Comparison of ENCODE assay signal across 18 cellular contexts in genomic region chr1:210686841-210687240, GRCh38.
"Had no signal": no experiment of that assay in that cellular context is flagged by ENCODE, and none has a peak within 500 bp of the region (broad histone marks: within the 10 kb centered on the region; RNA-seq: fewer than 3 reads in every experiment).

No MANE protein-coding gene starts in this region.

- H3K4me1 ChIP-seq: gastroesophageal sphincter, psoas muscle had no signal

- H3K79me2 ChIP-seq: hepatocyte had no signal

- ATAC-seq: effector memory CD8-positive, alpha-beta T cell; gastroesophageal sphincter; left cardiac atrium; natural killer cell treated with Interleukin-12 subunit alpha and Interleukin-12 subunit beta and Interleukin-15 and Interleukin-18, amount 100 ng/mL, for 72 hours; psoas muscle had no signal

- H3K36me3 ChIP-seq: esophagus muscularis mucosa, gastroesophageal sphincter, sigmoid colon had no signal

- H3K4me3 Mint-ChIP-seq: dendritic cell treated with granulocyte-macrophage colony-stimulating factor and Interleukin-4, amounts not matched to agents 40 ng/mL and 50 ng/mL, for 4 days; effector memory CD8-positive, alpha-beta T cell; natural killer cell treated with Interleukin-12 subunit alpha and Interleukin-12 subunit beta and Interleukin-15 and Interleukin-18, amount 100 ng/mL, for 72 hours; type B pancreatic cell had no signal

- H3K27me3 Mint-ChIP-seq: dendritic cell treated with granulocyte-macrophage colony-stimulating factor and Interleukin-4, amounts not matched to agents 40 ng/mL and 50 ng/mL, for 4 days; effector memory CD8-positive, alpha-beta T cell; natural killer cell treated with Interleukin-12 subunit alpha and Interleukin-12 subunit beta and Interleukin-15 and Interleukin-18, amount 100 ng/mL, for 72 hours; type B pancreatic cell had no signal

- H3K36me3 Mint-ChIP-seq: natural killer cell treated with Interleukin-12 subunit alpha and Interleukin-12 subunit beta and Interleukin-15 and Interleukin-18, amount 100 ng/mL, for 72 hours; type B pancreatic cell had no signal

- H2AFZ ChIP-seq: hepatocyte had no signal

- H3K27ac ChIP-seq: epithelial cell of prostate, esophagus muscularis mucosa, gastroesophageal sphincter, hepatocyte, psoas muscle, sigmoid colon had no signal

- H3K9me3 ChIP-seq: esophagus muscularis mucosa, gastroesophageal sphincter, psoas muscle, sigmoid colon had no signal

- H3K27me3 ChIP-seq: esophagus muscularis mucosa, gastroesophageal sphincter, hepatocyte, sigmoid colon had no signal

- H3K27ac Mint-ChIP-seq: dendritic cell treated with granulocyte-macrophage colony-stimulating factor and Interleukin-4, amounts not matched to agents 40 ng/mL and 50 ng/mL, for 4 days; effector memory CD8-positive, alpha-beta T cell; natural killer cell treated with Interleukin-12 subunit alpha and Interleukin-12 subunit beta and Interleukin-15 and Interleukin-18, amount 100 ng/mL, for 72 hours; type B pancreatic cell had no signal

- H3K4me3 ChIP-seq: esophagus muscularis mucosa, gastroesophageal sphincter, hepatocyte, psoas muscle, sigmoid colon, smooth muscle cell had no signal

- H3K4me2 ChIP-seq: hepatocyte, smooth muscle cell had no signal

- H3K9me3 Mint-ChIP-seq: dendritic cell treated with granulocyte-macrophage colony-stimulating factor and Interleukin-4, amounts not matched to agents 40 ng/mL and 50 ng/mL, for 4 days; effector memory CD8-positive, alpha-beta T cell; natural killer cell treated with Interleukin-12 subunit alpha and Interleukin-12 subunit beta and Interleukin-15 and Interleukin-18, amount 100 ng/mL, for 72 hours; type B pancreatic cell had no signal

- DNase-seq: cerebellar nuclear complex; effector memory CD8-positive, alpha-beta T cell; foreskin fibroblast; kidney; left cardiac atrium; psoas muscle; retina; sigmoid colon; stimulated activated CD4-positive, alpha-beta T cell treated with anti-CD3 and anti-CD28 coated beads, Interleukin-2, amount 100 ng/mL, for 48 hours; stimulated activated naive CD4-positive, alpha-beta T cell treated with Interleukin-2 at 50 U/mL for 16 hours had no signal
